ENCODE assay signal across 22 cellular contexts in genomic region chr14:66078031-66078430, GRCh38.
DNase-seq lines count a peak whose midpoint lies in the region; ATAC-seq and TF ChIP-seq lines count a peak whose summit lies in the region.
"Had no signal": no experiment of that assay in that cellular context is flagged by ENCODE, and none has a peak within 500 bp of the region (broad histone marks: within the 10 kb centered on the region; RNA-seq: fewer than 3 reads in every experiment).

No MANE protein-coding gene starts in this region.

- ATAC-seq in HG03460 (IDR thresholded peaks at IDR 0.05; ENCODE audit: unreplicated experiment) = no peak
- ATAC-seq: esophagus mucosa, right cardiac atrium had no signal

- peak overlapping the region; percentile 77 for H3K27ac ChIP-seq in VCaP
- H3K27ac ChIP-seq: neutrophil, upper lobe of left lung had no signal

- no peak for TF ChIP-seq CTCF in VCaP (conservative IDR thresholded peaks at IDR 0.05)

- DNase-seq in DMS153 treated with DMSO at 0.1 percent for 48 hours (lab: John Stamatoyannopoulos, UW; ENCODE audit: unreplicated experiment) = peak; percentile 79
- DNase-seq in G401 (ENCODE audit: low spot score) = peak; percentile 67
- peak; percentile 26 for DNase-seq in NCI-H2196 (lab: John Stamatoyannopoulos, UW; ENCODE audit: unreplicated experiment)
- DNase-seq in erythroblast (lab: John Stamatoyannopoulos, UW) = no peak
- no peak for DNase-seq in NCI-H2227 treated with DMSO at 0.1 percent for 48 hours (lab: John Stamatoyannopoulos, UW)
- DNase-seq: activated CD4-positive, alpha-beta memory T cell treated with anti-CD3 and anti-CD28 coated beads, Interleukin-2, amount 10 ng/mL, durations not matched to agents 7 days and 5 days; activated CD8-positive, alpha-beta memory T cell treated with anti-CD3 and anti-CD28 coated beads, Interleukin-2, amount 50 U/mL, for 4 hours; activated naive CD4-positive, alpha-beta T cell treated with Interleukin-2 at 50 U/mL for 16 hours; C1 segment of cervical spinal cord; Caco-2; HFFc6; kidney; NCI-H1048; NCI-H510A; right cardiac atrium; Right ventricle myocardium superior; stimulated activated naive CD4-positive, alpha-beta T cell; upper lobe of left lung had no signal

- TF ChIP-seq POLR2A in erythroblast (IDR thresholded peaks at IDR 0.05; ENCODE audit: low read length) = no peak

- in situ Hi-C loops in G401 (cut with HindIII; ENCODE audit: low sequenced_read_pairs) = no loop called here

Comparison
In these comparisons a context has a peak if more than half of its experiments do, and no peak if none do; other contexts are left out.
1. DNase-seq: peak in DMS153 treated with DMSO at 0.1 percent for 48 hours (single experiment), G401 (single experiment) and NCI-H2196 (single experiment); none in erythroblast (0 of 2) and NCI-H2227 treated with DMSO at 0.1 percent for 48 hours (single experiment).